Comparison of ENCODE assay signal across 12 cellular contexts in genomic region chr5:142540774-142541466, GRCh38.
DNase-seq lines count a peak whose midpoint lies in the region; FAIRE-seq and TF ChIP-seq lines count a peak whose summit lies in the region.
"Had no signal": no experiment of that assay in that cellular context is flagged by ENCODE, and none has a peak within 500 bp of the region (broad histone marks: within the 10 kb centered on the region; RNA-seq: fewer than 3 reads in every experiment).

No MANE protein-coding gene starts in this region.

- no peak overlapping the region for H3K27ac Mint-ChIP-seq in astrocyte (ENCODE audit: unreplicated experiment)

- H3K4me3 ChIP-seq in astrocyte (ENCODE audit: insufficient read depth, low read depth, low read length) (no peak overlapping the region), left ventricle myocardium inferior (no peak overlapping the region), skeletal muscle tissue (ENCODE audit: low read length in 3 of 3) (no peak overlapping the region)

- H3K27me3 ChIP-seq in astrocyte (ENCODE audit: insufficient read depth, low read length), result no peaks in the 10 kb centered on the region
- H3K27me3 ChIP-seq in left ventricle myocardium inferior (ENCODE audit: low read depth), result no peaks in the 10 kb centered on the region
- H3K27me3 ChIP-seq in skeletal muscle tissue (ENCODE audit: control insufficient read depth in 3 of 3, insufficient read depth in 3 of 3, low read length in 3 of 3), result peaks cover 0 to 3% (median 0%) of the 10 kb centered on the region in 3 donors

- no peaks in the 10 kb centered on the region for H3K9me3 ChIP-seq in astrocyte (ENCODE audit: insufficient read depth, low read depth, low read length)
- H3K9me3 ChIP-seq in left ventricle myocardium inferior (replicated peaks), result no peaks in the 10 kb centered on the region
- no peaks in the 10 kb centered on the region for H3K9me3 ChIP-seq in skeletal muscle tissue (ENCODE audit: control insufficient read depth in 3 of 3, low read length in 3 of 3)

- H3K36me3 ChIP-seq in astrocyte (ENCODE audit: insufficient read depth, low read length), result no peaks in the 10 kb centered on the region
- H3K36me3 ChIP-seq in left ventricle myocardium inferior, result no peaks in the 10 kb centered on the region
- H3K36me3 ChIP-seq in skeletal muscle tissue (ENCODE audit: control insufficient read depth in 3 of 3, insufficient read depth in 3 of 3, low read length in 3 of 3), result no peaks in the 10 kb centered on the region

- H3K36me3 Mint-ChIP-seq in astrocyte (ENCODE audit: low read depth, unreplicated experiment), result no peaks in the 10 kb centered on the region

- peaks cover 30% of the 10 kb centered on the region for H3K4me1 Mint-ChIP-seq in astrocyte (ENCODE audit: low read depth, unreplicated experiment)

- no peaks in the 10 kb centered on the region for H4K20me1 ChIP-seq in astrocyte (ENCODE audit: insufficient read depth, low read length)

- peak; percentile 43 for FAIRE-seq in astrocyte (lab: Jason Lieb, UNC)
- FAIRE-seq: bronchial epithelial cell had no signal

- no peaks in the 10 kb centered on the region for H3K79me2 ChIP-seq in astrocyte (ENCODE audit: insufficient read depth, low read length)

- intact Hi-C loops in left ventricle myocardium inferior (cut with micrococcal nuclease), result loop anchor here (10.0 kb wide), 1 partner anchor 186 kb away; no protein-coding TSS in a partner anchor

- no peaks in the 10 kb centered on the region for H3K9me3 Mint-ChIP-seq in astrocyte (ENCODE audit: unreplicated experiment)

- H3K27me3 Mint-ChIP-seq in astrocyte (ENCODE audit: low read depth, unreplicated experiment), result no peaks in the 10 kb centered on the region

- DNase-seq in EH (ENCODE audit: low read depth) (peak; percentile 92), astrocyte (ENCODE audit: low read depth) (peak; percentile 26), left ventricle myocardium inferior (peak; percentile 66), HPDE6-E6E7 (ENCODE audit: extremely low spot score) (no peak), HUDEP-2 (lab: John Stamatoyannopoulos, UW; ENCODE audit: unreplicated experiment in 76 of 76) (no peak), NCI-H2227 treated with DMSO at 0.1 percent for 48 hours (lab: John Stamatoyannopoulos, UW) (no peak), superior temporal gyrus (ENCODE audit: extremely low spot score) (no peak)
- DNase-seq: activated CD8-positive, alpha-beta memory T cell treated with anti-CD3 and anti-CD28 coated beads, Interleukin-2, amount 50 U/mL, for 48 hours; NCI-H1048; stimulated activated CD4-positive, alpha-beta T cell treated with anti-CD3 and anti-CD28 coated beads, Interleukin-12 subunit alpha, Interleukin-12 subunit beta, amount 100 ng/mL, for 4 hours had no signal

- TF ChIP-seq CTCF in astrocyte (IDR thresholded peaks at IDR 0.05; ENCODE audit: insufficient read depth, low read depth, low read length) (no peak), left ventricle myocardium inferior (IDR thresholded peaks at IDR 0.05; ENCODE audit: borderline replicate concordance) (no peak)

- H2AFZ ChIP-seq in astrocyte (ENCODE audit: low read depth, low read length), result no peak overlapping the region

- H3K9ac ChIP-seq in astrocyte (ENCODE audit: low read length) (no peak overlapping the region), skeletal muscle tissue (ENCODE audit: low read depth in 1 of 3, low read length in 3 of 3) (no peak overlapping the region)

- H3K4me1 ChIP-seq in astrocyte (ENCODE audit: insufficient read depth, low read length) (peaks cover 30% of the 10 kb centered on the region), left ventricle myocardium inferior (peaks cover 59% of the 10 kb centered on the region), skeletal muscle tissue (ENCODE audit: control insufficient read depth in 3 of 3, insufficient read depth in 3 of 3, low read length in 3 of 3) (peaks cover 0 to 12% (median 4%) of the 10 kb centered on the region in 3 donors)

- no peak overlapping the region for H3K4me3 Mint-ChIP-seq in astrocyte (ENCODE audit: unreplicated experiment)

- H3K4me2 ChIP-seq in astrocyte (ENCODE audit: low read length), result peak overlapping the region; percentile 40

- H3K27ac ChIP-seq in astrocyte (ENCODE audit: low read depth, low read length) (no peak overlapping the region), left ventricle myocardium inferior (replicated peaks) (peak overlapping the region; percentile 91), skeletal muscle tissue (ENCODE audit: low read depth, low read length) (peak overlapping the region; percentile 64)

Comparison
In these comparisons a context has a peak if more than half of its experiments do, and no peak if none do; other contexts are left out.
1. DNase-seq: peak in EH (single experiment), astrocyte (single experiment) and left ventricle myocardium inferior (single experiment); none in HPDE6-E6E7 (single experiment), HUDEP-2 (0 of 76), NCI-H2227 treated with DMSO at 0.1 percent for 48 hours (single experiment) and superior temporal gyrus (single experiment).